Comparison of ENCODE assay signal across 15 cellular contexts in genomic region chr3:169869484-169870304, GRCh38. TPM values are rescaled to one million over a fixed set of nuclear protein-coding genes. Genes with fewer than 3 reads are reported as not detected.
DNase-seq lines count a peak whose midpoint lies in the region; ATAC-seq and TF ChIP-seq lines count a peak whose summit lies in the region.
"Had no signal": no experiment of that assay in that cellular context is flagged by ENCODE, and none has a peak within 500 bp of the region (broad histone marks: within the 10 kb centered on the region; RNA-seq: fewer than 3 reads in every experiment).

TSS of gene LRRC31 (minus strand) at chr3:169869935. CDS start at chr3:169869807, 128 bp downstream.

- no peak within 1 kb of the TSS for H3K4me3 ChIP-seq in HEK293 (ENCODE audit: low read depth, low read length)
- peak within 1 kb of the TSS in 3 of 4 donors; percentile 2 to 43 (median 42) for H3K4me3 ChIP-seq in Peyer's patch
- H3K4me3 ChIP-seq in mucosa of descending colon = peak within 1 kb of the TSS; percentile 20

- H3K4me1 ChIP-seq in HEK293 (ENCODE audit: control insufficient read depth, insufficient read depth, low read length) (no peaks in the 10 kb centered on the region; the same call in 1 of the 2 replicates), Peyer's patch (peaks cover 0 to 23% (median 0%) of the 10 kb centered on the region in 4 donors), mucosa of descending colon (ENCODE audit: low read depth) (peaks cover 26% of the 10 kb centered on the region)
- H3K4me1 ChIP-seq: BE2C had no signal

- no peak for TF ChIP-seq CTCF in HEK293 (tag by site-specific recombination; IDR thresholded peaks at IDR 0.05)
- TF ChIP-seq CTCF in Peyer's patch (IDR thresholded peaks at IDR 0.05) = no peak
- no peak for TF ChIP-seq CTCF in mucosa of descending colon (IDR thresholded peaks at IDR 0.05)

- H3K36me3 ChIP-seq in HEK293 (ENCODE audit: control insufficient read depth in 2 of 2, insufficient read depth in 1 of 2, low read length in 2 of 2) = no peaks in the 10 kb centered on the region
- H3K36me3 ChIP-seq in Peyer's patch = no peaks in the 10 kb centered on the region
- no peaks in the 10 kb centered on the region for H3K36me3 ChIP-seq in mucosa of descending colon (ENCODE audit: low read depth)
- H3K36me3 ChIP-seq: BE2C had no signal

- intact Hi-C loops in mucosa of descending colon (cut with DNase I, micrococcal nuclease) = no loop called here

- in situ Hi-C loops in ACHN (cut with HindIII; ENCODE audit: low pct_ligation_motif_present, low pct_unique_long_range_greater_than_20kb, low sequenced_read_pairs) = no loop called here

- peak; percentile 79 for ATAC-seq in mucosa of descending colon

- CTCF ChIA-PET in HEK293 (lab: Yijun Ruan, JAX) = no interaction called here

- POLR2A ChIA-PET in HEK293 (lab: Yijun Ruan, JAX) = no interaction called here

- H3K27ac ChIP-seq in HEK293 (ENCODE audit: extremely low read depth, low read depth, low read length) (no peak within 1 kb of the TSS), Peyer's patch (peak within 1 kb of the TSS in 3 of 4 donors; percentile 41 to 53 (median 50))

- H3K27me3 ChIP-seq in Peyer's patch = no peaks in the 10 kb centered on the region
- H3K27me3 ChIP-seq: BE2C had no signal

- no peaks in the 10 kb centered on the region for H3K9me3 ChIP-seq in HEK293 (ENCODE audit: control insufficient read depth, insufficient read depth, low read depth, low read length)
- H3K9me3 ChIP-seq in Peyer's patch = no peaks in the 10 kb centered on the region
- no peaks in the 10 kb centered on the region for H3K9me3 ChIP-seq in mucosa of descending colon
- H3K9me3 ChIP-seq: BE2C had no signal

- TF ChIP-seq POLR2A in Peyer's patch (IDR thresholded peaks at IDR 0.05) = peak in 1 of 2 donors; percentile 16

- DNase-seq in ACHN (peak; percentile 12), Peyer's patch (no peak), mucosa of descending colon (peak in 1 of 3 donors; percentile 36), CD1c-positive myeloid dendritic cell (ENCODE audit: extremely low spot score) (no peak), islet precursor cell (no peak)
- no peak for DNase-seq in stimulated activated naive CD4-positive, alpha-beta T cell (lab: John Stamatoyannopoulos, UW)
- no peak for DNase-seq in activated CD4-positive, CD25-positive, alpha-beta regulatory T cell (lab: John Stamatoyannopoulos, UW)
- DNase-seq: amygdala; BE2C; cortex of kidney; immature natural killer cell; NCI-H1092; stimulated activated CD4-positive, alpha-beta T cell treated with anti-CD3 and anti-CD28 coated beads, Interleukin-15, amount 100 ng/mL, for 24 hours had no signal

TF ChIP-seq in HEK293, 187 proteins besides CTCF, POLR2A, EP300 and RAD21 (continues in another document):
- TF ChIP-seq ZNF548 (tag by site-specific recombination; IDR thresholded peaks at IDR 0.05) (no peak), ZNF585B (tag by site-specific recombination; IDR thresholded peaks at IDR 0.05) (no peak), ZNF843 (tag by site-specific recombination; IDR thresholded peaks at IDR 0.05) (0 out of 2 replicates have a peak, but pooled peaks have one; percentile 30), SCRT1 (tag by site-specific recombination; IDR thresholded peaks at IDR 0.05; ENCODE audit: borderline replicate concordance) (no peak), PRDM2 (tag by site-specific recombination; IDR thresholded peaks at IDR 0.05; ENCODE audit: borderline replicate concordance) (no peak), TSHZ1 (tag by site-specific recombination; IDR thresholded peaks at IDR 0.05; ENCODE audit: borderline replicate concordance) (0 out of 2 replicates have a peak, but pooled peaks have one; percentile 13), SP2 (tag by site-specific recombination; IDR thresholded peaks at IDR 0.05) (no peak), ZNF777 (tag by site-specific recombination; IDR thresholded peaks at IDR 0.05; ENCODE audit: borderline replicate concordance) (no peak), ZNF324 (tag by site-specific recombination; IDR thresholded peaks at IDR 0.05) (no peak), FEZF1 (tag by site-specific recombination; IDR thresholded peaks at IDR 0.05) (peak; percentile 50; the same call in 1 of the 2 replicates), ZNF221 (tag by site-specific recombination; IDR thresholded peaks at IDR 0.05; ENCODE audit: borderline replicate concordance) (no peak), PRDM6 (tag by site-specific recombination; IDR thresholded peaks at IDR 0.05) (peak; percentile 78), ZSCAN16 (tag by site-specific recombination; IDR thresholded peaks at IDR 0.05) (no peak), ZNF473 (tag by site-specific recombination; IDR thresholded peaks at IDR 0.05) (no peak), GLIS1 (tag by site-specific recombination; IDR thresholded peaks at IDR 0.05) (peak; percentile 18; the same call in 1 of the 2 replicates)

RNA-seq across cellular contexts. Expression of gene LRRC31, which starts in this region (rescaled TPM):
- 10 to 100 TPM; 12.4 to 57.6 (median 28.4) TPM for total RNA-seq in Peyer's patch
- 10 to 100 TPM; 16.5 to 63.8 (median 42.6) TPM for total RNA-seq in mucosa of descending colon
- total RNA-seq: RPMI7951 had no signal
